ENCODE assay signal across 8 cellular contexts in genomic region chr14:58331111-58331510, GRCh38. TPM values are rescaled to one million over a fixed set of nuclear protein-coding genes. Genes with fewer than 3 reads are reported as not detected.
DNase-seq lines count a peak whose midpoint lies in the region; ATAC-seq and TF ChIP-seq lines count a peak whose summit lies in the region.

No MANE protein-coding gene starts in this region.

- H3K4me3 Mint-ChIP-seq in activated naive CD4-positive, alpha-beta T cell treated with anti-CD3 and anti-CD28 coated beads, Interleukin-2, amount 50 U/mL, for 24 hours = peak overlapping the region; percentile 74

- no peak overlapping the region for H3K4me3 ChIP-seq in HCT116 (replicated peaks in 1 of 2; ENCODE audit: low read depth in 1 of 2, low read length in 2 of 2)
- H3K4me3 ChIP-seq in MM.1S (ENCODE audit: low read length) = no peak overlapping the region
- peak overlapping the region; percentile 48 for H3K4me3 ChIP-seq in SJCRH30
- peak overlapping the region; percentile 52 for H3K4me3 ChIP-seq in osteoblast (ENCODE audit: insufficient read depth, low read length)

- TF ChIP-seq RAD21 in HCT116 (IDR thresholded peaks at IDR 0.05; ENCODE audit: low read depth) = no peak

- no peaks in the 10 kb centered on the region for H3K9me3 Mint-ChIP-seq in activated naive CD4-positive, alpha-beta T cell treated with anti-CD3 and anti-CD28 coated beads, Interleukin-2, amount 50 U/mL, for 24 hours

- RAD21 ChIA-PET in HCT116 (lab: Charles Lee; ENCODE audit: low non-redundant PET in 1 of 2, low total read pairs in 2 of 2, uncharacterized antibody in 2 of 2, unreplicated experiment in 2 of 2) = no interaction called here

- H2AFZ ChIP-seq in HCT116 (ENCODE audit: low read depth, low read length, poor library complexity, severe bottlenecking) = no peak overlapping the region
- 0 out of 2 replicates have a peak overlapping the region, but pooled peaks have one; percentile 27 for H2AFZ ChIP-seq in MM.1S (ENCODE audit: low read length)
- H2AFZ ChIP-seq in osteoblast (ENCODE audit: low read length) = peak overlapping the region; percentile 46

- H3K27me3 Mint-ChIP-seq in activated naive CD4-positive, alpha-beta T cell treated with anti-CD3 and anti-CD28 coated beads, Interleukin-2, amount 50 U/mL, for 24 hours = no peaks in the 10 kb centered on the region

- no peaks in the 10 kb centered on the region for H3K9me2 ChIP-seq in HCT116 (ENCODE audit: insufficient read depth)
- no peaks in the 10 kb centered on the region for H3K9me2 ChIP-seq in MM.1S (replicated peaks; ENCODE audit: insufficient read depth, low read length)

- H3K4me1 ChIP-seq in HCT116 (ENCODE audit: control insufficient read depth in 1 of 2, insufficient read depth in 2 of 2, low read length in 2 of 2) = peaks cover 0 to 6% of the 10 kb centered on the region in 2 experiments; a peak in 2 of 4 replicates
- H3K4me1 ChIP-seq in MM.1S (ENCODE audit: low read length) = 0 out of 2 replicates have a peak, but pooled peaks cover 4% of the 10 kb centered on the region
- peaks cover 5% of the 10 kb centered on the region; the same call in 1 of the 2 replicates for H3K4me1 ChIP-seq in SJCRH30
- H3K4me1 ChIP-seq in osteoblast (ENCODE audit: insufficient read depth, low read length) = peaks cover 14% of the 10 kb centered on the region

- H3K9me3 ChIP-seq in HCT116 (ENCODE audit: control insufficient read depth in 1 of 2, insufficient read depth in 1 of 2, low read depth in 1 of 2, low read length in 2 of 2) (no peaks in the 10 kb centered on the region), MM.1S (replicated peaks; ENCODE audit: insufficient read depth, low read length) (no peaks in the 10 kb centered on the region), SJCRH30 (replicated peaks) (no peaks in the 10 kb centered on the region), osteoblast (ENCODE audit: low read depth, low read length) (no peaks in the 10 kb centered on the region)

- ATAC-seq in HCT116 = no peak

- no peaks in the 10 kb centered on the region for H4K20me1 ChIP-seq in HCT116 (ENCODE audit: insufficient read depth)
- no peaks in the 10 kb centered on the region for H4K20me1 ChIP-seq in MM.1S (ENCODE audit: insufficient read depth, low read length)
- no peaks in the 10 kb centered on the region for H4K20me1 ChIP-seq in osteoblast (ENCODE audit: insufficient read depth, low read length)

- TF ChIP-seq POLR2A in HCT116 (IDR thresholded peaks at IDR 0.05; ENCODE audit: borderline replicate concordance, extremely low read depth, insufficient read depth, insufficient read length) = no peak

- H3K36me3 ChIP-seq in HCT116 (ENCODE audit: control insufficient read depth in 1 of 2, insufficient read depth in 2 of 2, low read length in 2 of 2) (peaks cover 0 to 7% of the 10 kb centered on the region in 2 experiments; a peak in 2 of 4 replicates), MM.1S (replicated peaks; ENCODE audit: insufficient read depth, low read length) (no peaks in the 10 kb centered on the region), SJCRH30 (peaks cover 19% of the 10 kb centered on the region), osteoblast (ENCODE audit: insufficient read depth, low read length) (peaks cover 37% of the 10 kb centered on the region)

- peak; percentile 94 for DNase-seq in EH (ENCODE audit: low read depth)
- peak; percentile 21 for DNase-seq in HCT116 (ENCODE audit: low read depth, low spot score)
- peak; percentile 91 for DNase-seq in MM.1S
- peak; percentile 91 to 96 for DNase-seq in SJCRH30
- peak; percentile 97 for DNase-seq in glomerular endothelial cell (ENCODE audit: extremely low read depth, low read depth, low spot score)
- peak; percentile 35 for DNase-seq in osteoblast (ENCODE audit: insufficient read length, low spot score, missing footprints)

- peak overlapping the region; percentile 90 for H3K27ac Mint-ChIP-seq in activated naive CD4-positive, alpha-beta T cell treated with anti-CD3 and anti-CD28 coated beads, Interleukin-2, amount 50 U/mL, for 24 hours

- H3K4me2 ChIP-seq in HCT116 (ENCODE audit: low read length) (no peak overlapping the region), MM.1S (ENCODE audit: low read depth, low read length) (peak overlapping the region; percentile 50), osteoblast (ENCODE audit: insufficient read depth, low read length) (peak overlapping the region; percentile 79)

- no peak overlapping the region for H3K9ac ChIP-seq in HCT116 (ENCODE audit: low read length)
- H3K9ac ChIP-seq in MM.1S (ENCODE audit: low read length) = no peak overlapping the region; the same call in 1 of the 2 replicates

- H3K79me2 ChIP-seq in HCT116 (ENCODE audit: insufficient read depth, low read length) (no peaks in the 10 kb centered on the region), MM.1S (ENCODE audit: low read length) (no peaks in the 10 kb centered on the region), osteoblast (ENCODE audit: insufficient read depth, low read length) (peaks cover 3% of the 10 kb centered on the region)

- H3K27ac ChIP-seq in HCT116 (ENCODE audit: low read depth, low read length) (no peak overlapping the region), MM.1S (ENCODE audit: low read length) (peak overlapping the region; percentile 40; the same call in 1 of the 2 replicates), SJCRH30 (peak overlapping the region; percentile 55), osteoblast (ENCODE audit: low read depth, low read length) (peak overlapping the region; percentile 80), temporal lobe (ENCODE audit: low read depth, low read length) (peak overlapping the region; percentile 91)

- BruUV-seq in HCT116 (replicated peaks; lab: Mats Ljungman, UMichigan) = no TSS peak

- no peaks in the 10 kb centered on the region for H3K27me3 ChIP-seq in HCT116 (ENCODE audit: insufficient read depth, low read length)
- H3K27me3 ChIP-seq in MM.1S (replicated peaks; ENCODE audit: insufficient read depth, low read length) = no peaks in the 10 kb centered on the region
- no peaks in the 10 kb centered on the region for H3K27me3 ChIP-seq in SJCRH30
- H3K27me3 ChIP-seq in osteoblast (ENCODE audit: insufficient read depth, low read length) = no peaks in the 10 kb centered on the region

- CTCF ChIA-PET in HCT116 (lab: Charles Lee) = no interaction called here

- POLR2A ChIA-PET in HCT116 (lab: Charles Lee) = no interaction called here

- intact Hi-C loops in HCT116 (cut with micrococcal nuclease) = no loop called here

- H3F3A ChIP-seq in MM.1S (ENCODE audit: insufficient read depth, low read length) = no peaks in the 10 kb centered on the region

- TF ChIP-seq CTCF in HCT116 (IDR thresholded peaks at IDR 0.05 in 2 of 3, conservative IDR thresholded peaks at IDR 0.05 in 1 of 3; ENCODE audit: borderline replicate concordance in 1 of 3, insufficient read depth in 1 of 3, low read depth in 2 of 3, low read length in 2 of 3) (no peak), MM.1S (IDR thresholded peaks at IDR 0.05; ENCODE audit: low read length) (no peak), osteoblast (IDR thresholded peaks at IDR 0.05; ENCODE audit: extremely low read depth, low read depth, low read length) (no peak)

- peaks cover 34% of the 10 kb centered on the region for H3K4me1 Mint-ChIP-seq in activated naive CD4-positive, alpha-beta T cell treated with anti-CD3 and anti-CD28 coated beads, Interleukin-2, amount 50 U/mL, for 24 hours

- H3K36me3 Mint-ChIP-seq in activated naive CD4-positive, alpha-beta T cell treated with anti-CD3 and anti-CD28 coated beads, Interleukin-2, amount 50 U/mL, for 24 hours = peaks cover 10% of the 10 kb centered on the region

TF ChIP-seq in HCT116, 20 proteins besides CTCF, POLR2A, EP300 and RAD21:
- TF ChIP-seq TCF7L2 (IDR thresholded peaks at IDR 0.05; ENCODE audit: borderline replicate concordance, extremely low read depth, insufficient read depth, insufficient read length) = peak; percentile 11
- TF ChIP-seq JUND (IDR thresholded peaks at IDR 0.05) = no peak
- TF ChIP-seq EZH2phosphoT487 (IDR thresholded peaks at IDR 0.05; ENCODE audit: borderline replicate concordance) = no peak
- TF ChIP-seq ZBTB33 (IDR thresholded peaks at IDR 0.05; ENCODE audit: extremely low read depth, insufficient replicate concordance, low read length) = no peak
- TF ChIP-seq ELF1 (IDR thresholded peaks at IDR 0.05; ENCODE audit: borderline replicate concordance, low read depth) = no peak
- TF ChIP-seq, protein P1, sequence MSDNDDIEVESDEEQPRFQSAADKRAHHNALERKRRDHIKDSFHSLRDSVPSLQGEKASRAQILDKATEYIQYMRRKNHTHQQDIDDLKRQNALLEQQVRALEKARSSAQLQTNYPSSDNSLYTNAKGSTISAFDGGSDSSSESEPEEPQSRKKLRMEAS (IDR thresholded peaks at IDR 0.05) = no peak

RNA-seq across cellular contexts. Expression of gene ARID4A, which starts 32.8 kb away (rescaled TPM):
- 13.9 TPM for total RNA-seq in HCT116 (2021; ENCODE audit: unreplicated experiment)
- polyA plus RNA-seq in HCT116 (2012) = 5.0 and 5.2 TPM in 2 replicates
- 11.0 and 12.7 TPM in 2 replicates for total RNA-seq in SJCRH30 (2014; rRNA removed; shearing (Covaris generic))
- total RNA-seq in glomerular endothelial cell = 7.0 and 16.0 TPM in 2 replicates
- total RNA-seq in osteoblast = 14.4 and 14.5 TPM in 2 replicates
- 50.9 TPM for total RNA-seq in temporal lobe

Comparison
In these comparisons a context has a peak if more than half of its experiments do, and no peak if none do; other contexts are left out.
1. DNase-seq: peak in every context shown above with its lines; median percentile 97 in glomerular endothelial cell; 94 in EH; 94 in SJCRH30; 91 in MM.1S; 35 in osteoblast; 21 in HCT116.
2. H3K4me3 ChIP-seq: peak in SJCRH30 (single experiment) and osteoblast (single experiment); none in HCT116 (0 of 2) and MM.1S (single experiment).